In the genomic region with DNA sequence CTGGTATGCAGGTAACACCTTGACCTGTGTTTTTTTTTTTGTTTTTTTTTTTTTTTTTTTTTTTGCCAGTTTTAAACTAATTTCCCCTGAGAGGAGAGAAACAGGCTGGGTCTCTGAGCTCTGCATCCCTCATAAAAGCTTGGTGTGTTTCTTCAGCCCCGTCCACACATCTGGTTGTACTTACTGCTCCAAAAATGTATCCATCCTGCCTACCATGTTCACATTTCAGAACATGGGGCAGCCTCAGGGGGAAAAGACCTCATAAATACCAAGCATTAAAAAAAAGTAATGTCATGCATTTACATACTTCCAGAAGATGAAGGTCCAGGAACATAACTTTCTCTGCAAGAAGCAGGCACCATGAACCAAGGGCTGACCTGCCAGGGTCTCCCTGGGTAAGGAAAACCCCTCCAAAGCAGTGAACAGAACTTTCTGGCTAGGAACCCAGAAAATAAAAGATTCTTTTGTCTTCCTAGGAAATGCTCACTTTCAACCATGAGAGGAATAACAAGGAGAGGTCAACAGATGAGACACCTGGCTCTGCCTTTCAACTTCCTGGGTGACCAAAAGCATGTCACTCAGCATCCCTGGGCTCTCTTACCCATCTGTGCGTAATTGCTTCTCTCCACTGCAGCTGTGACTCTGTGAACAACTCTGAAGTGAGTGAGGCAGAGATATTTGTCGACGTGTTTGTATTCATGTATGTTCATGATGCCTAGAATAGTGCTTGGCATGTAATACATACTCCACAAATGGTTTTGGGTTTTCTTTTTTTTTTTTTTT, we compare ENCODE assay signal across 25 cellular contexts.
"Had no signal": no experiment of that assay in that cellular context is flagged by ENCODE, and none has a peak within 500 bp of the region (broad histone marks: within the 10 kb centered on the region; RNA-seq: fewer than 3 reads in every experiment).

No MANE protein-coding gene starts in this region.

- H3K27me3 ChIP-seq: colonic mucosa, gastrocnemius medialis, neural progenitor cell, spleen had no signal

- H3K9ac ChIP-seq: neural progenitor cell had no signal

- H3K27me3 Mint-ChIP-seq: activated naive CD8-positive, alpha-beta T cell treated with anti-CD3 and anti-CD28 coated beads for 36 hours had no signal

- H3K36me3 ChIP-seq: colonic mucosa, gastrocnemius medialis, neural progenitor cell, spleen, thoracic aorta had no signal

- H3K4me3 Mint-ChIP-seq: activated naive CD8-positive, alpha-beta T cell treated with anti-CD3 and anti-CD28 coated beads for 36 hours; activated T-cell treated with anti-CD3 and anti-CD28 coated beads, Interleukin-2, amount 50 U/mL, for 4 hours; memory B cell; naive B cell; neural progenitor cell; T-cell; T-helper 2 cell treated with Interferon-gamma antibody and Interleukin-4, amounts not matched to agents 5 μg/mL and 100 μg/mL, for 36 hours; type B pancreatic cell had no signal

- H3K27ac Mint-ChIP-seq: activated naive CD8-positive, alpha-beta T cell treated with anti-CD3 and anti-CD28 coated beads for 36 hours; activated T-helper 2 cell treated with anti-CD3 and anti-CD28 coated beads, Interferon-gamma antibody, Interleukin-2, Interleukin-4, amounts not matched to agents 10 μg/mL and 5 μg/mL and 100 μg/mL, durations not matched to agents 14 hours and 24 hours and 36 hours; memory B cell; naive B cell; neural progenitor cell; progenitor cell of endocrine pancreas; T-cell; T-helper 2 cell treated with Interferon-gamma antibody and Interleukin-4, amounts not matched to agents 5 μg/mL and 100 μg/mL, for 36 hours; type B pancreatic cell had no signal

- H3K27ac ChIP-seq: colonic mucosa, epithelial cell of prostate, gastrocnemius medialis, neural progenitor cell, spleen, thoracic aorta, VCaP had no signal

- H3K36me3 Mint-ChIP-seq: activated naive CD8-positive, alpha-beta T cell treated with anti-CD3 and anti-CD28 coated beads for 36 hours; neural progenitor cell; T-cell had no signal

- H3K4me1 Mint-ChIP-seq: activated naive CD8-positive, alpha-beta T cell treated with anti-CD3 and anti-CD28 coated beads for 36 hours; memory B cell; T-cell had no signal

- H2AFZ ChIP-seq: neural progenitor cell had no signal

- ATAC-seq: activated CD4-positive, CD25-positive, alpha-beta regulatory T cell treated with anti-CD3 and anti-CD28 coated beads, Interleukin-2, amount 50 U/mL, for 24 hours; activated T-cell treated with anti-CD3 and anti-CD28 coated beads, Interleukin-2, amount 50 U/mL, for 4 hours; gastrocnemius medialis; left ventricle myocardium superior; mucosa of descending colon; T-cell had no signal

- H3K4me2 ChIP-seq: neural progenitor cell had no signal

- H3K9me3 Mint-ChIP-seq: activated T-helper 2 cell treated with anti-CD3 and anti-CD28 coated beads, Interferon-gamma antibody, Interleukin-2, Interleukin-4, amounts not matched to agents 10 μg/mL and 5 μg/mL and 100 μg/mL, durations not matched to agents 14 hours and 24 hours and 36 hours; memory B cell; neural progenitor cell; T-helper 2 cell treated with Interferon-gamma antibody and Interleukin-4, amounts not matched to agents 5 μg/mL and 100 μg/mL, for 36 hours had no signal

- H3K4me1 ChIP-seq: colonic mucosa, gastrocnemius medialis, neural progenitor cell had no signal

- H3K9me3 ChIP-seq: colonic mucosa, gastrocnemius medialis, mucosa of descending colon, thoracic aorta had no signal

- DNase-seq: activated CD8-positive, alpha-beta memory T cell treated with anti-CD3 and anti-CD28 coated beads, Interleukin-2, amount 50 U/mL, for 4 hours; activated naive CD4-positive, alpha-beta T cell; activated naive CD8-positive, alpha-beta T cell treated with anti-CD3 and anti-CD28 coated beads for 36 hours; activated T-cell treated with anti-CD3 and anti-CD28 coated beads, Interleukin-2, amount 50 U/mL, for 4 hours; amniotic stem cell; colonic mucosa; gastrocnemius medialis; left ventricle myocardium superior; mucosa of descending colon; naive B cell; retina; spleen; stimulated activated CD4-positive, alpha-beta T cell treated with anti-CD3 and anti-CD28 coated beads, Interleukin-4, amount 100 ng/mL, for 1 hour; stimulated activated naive CD4-positive, alpha-beta T cell; T-cell had no signal

- H3K4me3 ChIP-seq: colonic mucosa, gastrocnemius medialis, mucosa of descending colon, neural progenitor cell, spleen, thoracic aorta had no signal
